ENCODE assay signal across 20 cellular contexts in the genomic region with DNA sequence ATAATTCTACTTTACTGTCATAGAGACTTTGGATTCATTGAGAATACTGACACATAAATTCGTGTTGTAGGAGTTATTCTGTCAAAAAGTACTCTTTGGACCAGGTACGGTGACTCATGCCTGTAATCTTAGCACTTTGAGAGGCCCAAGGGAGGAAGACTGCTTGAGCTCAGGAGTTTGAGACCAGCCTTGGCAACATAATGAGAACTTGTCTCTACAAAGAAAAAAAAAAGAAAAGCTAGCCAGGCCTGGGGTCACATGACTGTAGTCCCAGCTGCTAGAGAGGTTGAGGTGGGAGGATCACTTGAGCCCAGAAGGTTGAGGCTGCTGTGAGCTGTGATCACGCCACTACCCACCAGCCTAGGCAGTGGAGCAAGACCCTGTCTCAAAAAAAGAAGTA. TPM values are rescaled to one million over a fixed set of nuclear protein-coding genes. Genes with fewer than 3 reads are reported as not detected.
DNase-seq lines count a peak whose midpoint lies in the region; ATAC-seq, FAIRE-seq and TF ChIP-seq lines count a peak whose summit lies in the region.
"Had no signal": no experiment of that assay in that cellular context is flagged by ENCODE, and none has a peak within 500 bp of the region (broad histone marks: within the 10 kb centered on the region; RNA-seq: fewer than 3 reads in every experiment).

No MANE protein-coding gene starts in this region.

- TF ChIP-seq POLR2A in HepG2 (IDR thresholded peaks at IDR 0.05; ENCODE audit: insufficient read depth in 1 of 2, low read depth in 2 of 2, low read length in 2 of 2) (no peak), right lobe of liver (IDR thresholded peaks at IDR 0.05) (no peak)

- no peaks in the 10 kb centered on the region for H4K20me1 ChIP-seq in HepG2 (ENCODE audit: insufficient read depth, low read length)

- intact Hi-C loops in HepG2 (cut with micrococcal nuclease; ENCODE audit: unreplicated experiment), result no loop called here
- intact Hi-C loops in right lobe of liver (cut with DNase I), result no loop called here

- H2AFZ ChIP-seq in HepG2 (ENCODE audit: low read length), result no peak overlapping the region

- no TSS peak for BruUV-seq in HepG2 (replicated peaks; lab: Mats Ljungman, UMichigan)

- H3K4me1 ChIP-seq in HepG2 (ENCODE audit: insufficient read depth, low read length) (peaks cover 46% of the 10 kb centered on the region), right lobe of liver (peaks cover 0 to 20% (median 4%) of the 10 kb centered on the region in 4 donors), thoracic aorta (ENCODE audit: control insufficient read depth in 1 of 2, low read depth in 2 of 2) (peaks cover 8 to 15% of the 10 kb centered on the region in 2 donors)

- H3K9me3 Mint-ChIP-seq in activated T-helper 17 cell treated with anti-CD3 and anti-CD28 coated beads, Interleukin-2, amount 50 U/mL, for 72 hours, result no peaks in the 10 kb centered on the region

- H3K4me1 Mint-ChIP-seq in activated T-helper 17 cell treated with anti-CD3 and anti-CD28 coated beads, Interleukin-2, amount 50 U/mL, for 72 hours, result no peaks in the 10 kb centered on the region
- H3K4me1 Mint-ChIP-seq: CD14-positive monocyte had no signal

- H3K27me3 ChIP-seq in HepG2 (ENCODE audit: control insufficient read depth in 1 of 2, insufficient read depth in 2 of 2, low read length in 2 of 2) (no peaks in the 10 kb centered on the region), right lobe of liver (no peaks in the 10 kb centered on the region), thoracic aorta (replicated peaks; ENCODE audit: insufficient read depth) (no peaks in the 10 kb centered on the region)

- TF ChIP-seq EP300 in HepG2 (IDR thresholded peaks at IDR 0.05; ENCODE audit: low read depth in 2 of 2, low read length in 2 of 2) (peak in 1 of 2 experiments; percentile 27; a peak in 1 of 4 replicates), HepG2 (CRISPR knock-in tag; IDR thresholded peaks at IDR 0.05; ENCODE audit: borderline replicate concordance) (no peak)

- WGBS in HepG2 (ENCODE audit: low lambda C conversion rate), result 31% methylated on average over 3 of the region's 3 CpGs
- WGBS in right lobe of liver (ENCODE audit: insufficient coverage, low coverage, low lambda C conversion rate, missing lambda C conversion rate), result 83% methylated on average over 3 of the region's 3 CpGs

- CTCF ChIA-PET in HepG2 (lab: Yijun Ruan, JAX; ENCODE audit: low intra/inter-chr PET ratio, low total read pairs), result no interaction called here

- no peaks in the 10 kb centered on the region for H3K79me2 ChIP-seq in HepG2 (ENCODE audit: insufficient read depth, low read length)

- H3K36me3 Mint-ChIP-seq in activated T-helper 17 cell treated with anti-CD3 and anti-CD28 coated beads, Interleukin-2, amount 50 U/mL, for 72 hours (ENCODE audit: low read depth), result peaks cover 12% of the 10 kb centered on the region
- H3K36me3 Mint-ChIP-seq: CD14-positive monocyte had no signal

- DNase-seq in HepG2 (ENCODE audit: low spot score), result peak; percentile 55
- DNase-seq in right lobe of liver, result no peak
- peak; percentile 13 for DNase-seq in SK-MEL-5 (ENCODE audit: low read depth, low spot score)
- peak; percentile 9 for DNase-seq in fibroblast of the aortic adventitia (ENCODE audit: low read depth)
- DNase-seq in thoracic aorta (ENCODE audit: low spot score), result no peak
- DNase-seq in middle frontal gyrus (ENCODE audit: extremely low spot score, low spot score), result no peak
- no peak for DNase-seq in NCI-H2227 treated with DMSO at 0.1 percent for 48 hours (lab: John Stamatoyannopoulos, UW)
- DNase-seq: EL, KBM-7, NCI-H1417 treated with DMSO at 0.1 percent for 48 hours, NCI-H187 treated with DMSO at 0.1 percent for 48 hours, NCI-H748 treated with DMSO at 0.1 percent for 48 hours, OCI-M1, Right ventricle myocardium superior had no signal

- TF ChIP-seq CTCF in HepG2 (CRISPR knock-in tag; IDR thresholded peaks at IDR 0.05), result no peak
- no peak for TF ChIP-seq CTCF in right lobe of liver (IDR thresholded peaks at IDR 0.05)
- no peak for TF ChIP-seq CTCF in fibroblast of the aortic adventitia (IDR thresholded peaks at IDR 0.05; ENCODE audit: insufficient read depth, low read length)
- TF ChIP-seq CTCF in thoracic aorta (IDR thresholded peaks at IDR 0.05), result no peak

- peak; percentile 83 for FAIRE-seq in HepG2 (lab: Jason Lieb, UNC)
- FAIRE-seq: GM12891, GM18507, H1 had no signal

- H3K27ac ChIP-seq in HepG2 (ENCODE audit: extremely low read length, insufficient read depth, low read length) (peak overlapping the region; percentile 13), right lobe of liver (no peak overlapping the region), thoracic aorta (peak overlapping the region; percentile 23 to 42)
- H3K27ac ChIP-seq: SK-N-MC had no signal

- H3K27me3 Mint-ChIP-seq in activated T-helper 17 cell treated with anti-CD3 and anti-CD28 coated beads, Interleukin-2, amount 50 U/mL, for 72 hours, result no peaks in the 10 kb centered on the region

- POLR2A ChIA-PET in HepG2 (lab: Yijun Ruan, JAX), result interaction anchor here (0.6 to 1.0 kb wide), 2 partner anchors 193 to 221 kb away, joined by 3 read pairs; no protein-coding TSS in a partner anchor

- no peaks in the 10 kb centered on the region for H3K36me3 ChIP-seq in HepG2 (replicated peaks in 1 of 2; ENCODE audit: control insufficient read depth in 1 of 2, insufficient read depth in 2 of 2, low read length in 2 of 2)
- peaks cover 0 to 3% (median 0%) of the 10 kb centered on the region in 4 donors for H3K36me3 ChIP-seq in right lobe of liver
- H3K36me3 ChIP-seq in thoracic aorta, result peaks cover 3% of the 10 kb centered on the region

- no peak for TF ChIP-seq RAD21 in HepG2 (CRISPR knock-in tag; IDR thresholded peaks at IDR 0.05)

- no peak overlapping the region for H3K4me3 Mint-ChIP-seq in activated T-helper 17 cell treated with anti-CD3 and anti-CD28 coated beads, Interleukin-2, amount 50 U/mL, for 72 hours
- H3K4me3 Mint-ChIP-seq: CD14-positive monocyte had no signal

- no peak overlapping the region for H3K9ac ChIP-seq in HepG2 (ENCODE audit: insufficient read depth, low read depth, low read length)

- peak; percentile 45 for ATAC-seq in HepG2
- no peak for ATAC-seq in right lobe of liver
- ATAC-seq in thoracic aorta (ENCODE audit: insufficient number of reproducible peaks, low FRiP score, low read depth), result no peak
- no peak for ATAC-seq in activated T-helper 17 cell treated with anti-CD3 and anti-CD28 coated beads, Interleukin-2, amount 50 U/mL, for 72 hours (replicated peaks)

- no peak overlapping the region for H3K4me3 ChIP-seq in HepG2 (replicated peaks in 1 of 3; ENCODE audit: insufficient read depth in 1 of 3, low read depth in 2 of 3, low read length in 3 of 3)
- no peak overlapping the region for H3K4me3 ChIP-seq in right lobe of liver
- H3K4me3 ChIP-seq in fibroblast of the aortic adventitia (ENCODE audit: low read depth, low read length), result no peak overlapping the region
- H3K4me3 ChIP-seq in thoracic aorta, result no peak overlapping the region
- H3K4me3 ChIP-seq: SK-N-MC had no signal

- in situ Hi-C loops in HepG2 (cut with HindIII; ENCODE audit: extremely low pct_ligation_motif_present, low pct_unique_long_range_greater_than_20kb), result no loop called here
- in situ Hi-C loops in SK-MEL-5 (cut with HindIII; ENCODE audit: low pct_unique_long_range_greater_than_20kb, low sequenced_read_pairs), result no loop called here

- H3K4me2 ChIP-seq in HepG2 (ENCODE audit: low read depth, low read length), result peak overlapping the region; percentile 19; the same call in 1 of the 2 replicates

- H3K9me3 ChIP-seq in HepG2 (ENCODE audit: low read length) (no peaks in the 10 kb centered on the region), right lobe of liver (no peaks in the 10 kb centered on the region), thoracic aorta (no peaks in the 10 kb centered on the region)

- H3K27ac Mint-ChIP-seq in activated T-helper 17 cell treated with anti-CD3 and anti-CD28 coated beads, Interleukin-2, amount 50 U/mL, for 72 hours, result no peak overlapping the region
- H3K27ac Mint-ChIP-seq: CD14-positive monocyte had no signal

TF ChIP-seq in HepG2, 621 proteins besides CTCF, POLR2A, EP300 and RAD21 (continues in another document):
- TF ChIP-seq PTBP1 (IDR thresholded peaks at IDR 0.05; ENCODE audit: low read depth, low read length, poor library complexity, severe bottlenecking) (no peak), HNF4A (CRISPR knock-in tag; IDR thresholded peaks at IDR 0.05) (peak; percentile 26; the same call in 1 of the 2 replicates), FOSL2 (CRISPR knock-in tag; IDR thresholded peaks at IDR 0.05) (peak; percentile 88), HMGA1 (CRISPR knock-in tag; conservative IDR thresholded peaks at IDR 0.05) (no peak)

RNA-seq across cellular contexts. Expression of gene WDR19, which starts 54.9 kb away (rescaled TPM):
- 20.3 and 22.9 TPM in 2 replicates for total RNA-seq in HepG2 (2016; rRNA removed; fragmentation: Illumina TruSeq; extraction: Trizol)
- total RNA-seq in HepG2 (2016; cell fraction: cytosol; rRNA removed; fragmentation: Illumina TruSeq; extraction: Trizol; ENCODE audit: low read depth), result 7.2 and 7.6 TPM in 2 replicates
- 19.2 and 23.5 TPM in 2 replicates for total RNA-seq in HepG2 (2016; cell fraction: insoluble cytoplasmic fraction; rRNA removed; fragmentation: Illumina TruSeq; extraction: Trizol)
- 6.2 and 8.6 TPM in 2 replicates for total RNA-seq in HepG2 (2016; cell fraction: membrane; rRNA removed; fragmentation: Illumina TruSeq; extraction: Trizol)
- 39.7 and 47.7 TPM in 2 replicates for total RNA-seq in HepG2 (2016; cell fraction: nucleus; rRNA removed; fragmentation: Illumina TruSeq; extraction: Trizol)
- 31.1 and 34.1 TPM in 2 replicates for polyA plus RNA-seq in HepG2 (2011; rRNA removed)
- polyA plus RNA-seq in HepG2 (2011; cell fraction: cytosol; rRNA removed), result 8.0 and 9.0 TPM in 2 replicates
- 80.8 and 82.2 TPM in 2 replicates for polyA plus RNA-seq in HepG2 (2011; cell fraction: nucleus; rRNA removed)
- 14.4 and 19.5 TPM in 2 replicates for polyA plus RNA-seq in HepG2 (2012)
- 1.2 and 1.4 TPM in 2 replicates for polyA plus RNA-seq in HepG2 (2016; cell fraction: cytosol; fragmentation: Illumina TruSeq; extraction: Trizol; ENCODE audit: low read depth)
- 12.9 and 13.5 TPM in 2 replicates for polyA plus RNA-seq in HepG2 (2016; cell fraction: insoluble cytoplasmic fraction; fragmentation: Illumina TruSeq; extraction: Trizol; ENCODE audit: low read depth)
- 1.5 and 2.4 TPM in 2 replicates for polyA plus RNA-seq in HepG2 (2016; cell fraction: membrane; fragmentation: Illumina TruSeq; extraction: Trizol; ENCODE audit: low read depth)
- polyA plus RNA-seq in HepG2 (2016; cell fraction: nucleus; fragmentation: Illumina TruSeq; extraction: Trizol; ENCODE audit: insufficient read depth, low read depth), result 60.1 and 62.0 TPM in 2 replicates
- polyA minus RNA-seq in HepG2 (2011; rRNA and poly(A)+ RNA removed; ENCODE audit: low replicate concordance), result 9.9 and 14.4 TPM in 2 replicates
- 7.3 and 9.8 TPM in 2 replicates for polyA minus RNA-seq in HepG2 (2011; cell fraction: cytosol; rRNA and poly(A)+ RNA removed)
- polyA minus RNA-seq in HepG2 (2011; cell fraction: nucleus; rRNA and poly(A)+ RNA removed), result 70.9 and 71.6 TPM in 2 replicates
- total RNA-seq in right lobe of liver, result 10 to 100 TPM; 11.4 to 22.2 (median 16.9) TPM
- total RNA-seq in SK-MEL-5 (2014; rRNA removed; shearing (Covaris generic)), result 15.8 and 20.5 TPM in 2 replicates
- polyA plus RNA-seq in SK-MEL-5 (2015; cell fraction: cytosol; rRNA removed), result 12.5 and 16.7 TPM in 2 replicates
- polyA plus RNA-seq in SK-MEL-5 (2015; cell fraction: nucleus; rRNA removed), result 233 and 284 TPM in 2 replicates
- total RNA-seq in fibroblast of the aortic adventitia (ENCODE audit: low replicate concordance), result 46.2 and 210 TPM in 2 replicates
- 10 to 100 TPM; 46.6 to 66.0 TPM for total RNA-seq in thoracic aorta
- total RNA-seq in activated T-helper 17 cell treated with anti-CD3 and anti-CD28 coated beads, Interleukin-2, amount 50 U/mL, for 72 hours, result 10 to 100 TPM; 10.4 to 13.9 TPM

Comparison
In these comparisons a context has a peak if more than half of its experiments do, and no peak if none do; other contexts are left out.
1. DNase-seq: peak in HepG2 (single experiment), SK-MEL-5 (single experiment) and fibroblast of the aortic adventitia (single experiment); none in right lobe of liver (0 of 3), thoracic aorta (single experiment), middle frontal gyrus (single experiment) and NCI-H2227 treated with DMSO at 0.1 percent for 48 hours (single experiment).
2. H3K27ac ChIP-seq: peak in HepG2 (single experiment) and thoracic aorta (2 of 2); none in right lobe of liver (0 of 3).